Comparison of ENCODE assay signal across 1 cellular context in the genomic region with DNA sequence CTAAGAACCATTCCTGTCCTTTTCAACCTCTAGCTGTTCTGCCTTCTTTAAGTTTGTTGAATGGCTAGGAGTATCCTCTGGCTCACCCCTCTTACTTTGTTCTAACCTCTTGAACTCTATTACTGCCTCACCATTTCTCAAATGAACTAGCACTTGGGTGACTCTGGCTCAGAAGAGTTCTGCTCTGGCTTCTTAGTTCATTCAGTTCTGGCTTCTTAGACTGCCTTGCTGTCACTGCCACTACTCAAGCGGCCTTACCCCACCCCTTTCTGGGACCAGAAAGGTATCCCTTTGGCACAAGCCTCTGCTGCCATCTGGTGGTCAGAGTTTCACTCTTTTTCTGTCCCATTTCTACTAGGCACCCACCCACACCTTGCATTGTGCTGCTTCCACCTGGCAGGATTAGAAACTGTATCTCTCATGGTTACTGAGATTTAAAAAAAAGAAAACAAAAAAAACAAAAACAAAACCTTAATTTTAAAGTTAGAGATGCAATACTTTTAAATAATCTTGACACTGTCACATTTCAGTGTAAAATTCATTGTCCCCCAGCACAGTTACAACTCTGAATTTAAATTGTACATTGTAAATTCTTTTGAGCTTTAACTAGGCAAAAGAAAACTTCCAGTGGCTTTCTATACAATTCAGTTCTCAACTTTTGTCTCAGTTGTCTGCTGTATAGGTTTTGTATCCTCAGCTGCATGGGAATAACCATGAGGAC.
TF ChIP-seq lines count a peak whose summit lies in the region.

No MANE protein-coding gene starts in this region.

TF ChIP-seq in HepG2, 621 proteins besides CTCF, POLR2A, EP300 and RAD21 (continued from another document and continues in another):
- TF ChIP-seq ZNF746 (CRISPR knock-in tag; IDR thresholded peaks at IDR 0.05) (no peak), ZNF335 (CRISPR knock-in tag; IDR thresholded peaks at IDR 0.05) (peak; percentile 62; the same call in 1 of the 2 replicates), ZNF841 (CRISPR knock-in tag; IDR thresholded peaks at IDR 0.05; ENCODE audit: borderline replicate concordance) (no peak), HMG20A (CRISPR knock-in tag; IDR thresholded peaks at IDR 0.05; ENCODE audit: borderline replicate concordance) (0 out of 2 replicates have a peak, but pooled peaks have one; percentile 45), ZSCAN30 (CRISPR knock-in tag; IDR thresholded peaks at IDR 0.05) (no peak), ZSCAN9 (CRISPR knock-in tag; IDR thresholded peaks at IDR 0.05; ENCODE audit: borderline replicate concordance) (peak; percentile 66; the same call in 1 of the 2 replicates), KDM3A (CRISPR knock-in tag; IDR thresholded peaks at IDR 0.05; ENCODE audit: low read depth) (peak; percentile 64; the same call in 1 of the 2 replicates), KDM1A (CRISPR knock-in tag; IDR thresholded peaks at IDR 0.05) (no peak), KMT2B (CRISPR knock-in tag; IDR thresholded peaks at IDR 0.05) (peak; percentile 67; the same call in 1 of the 2 replicates), ZNF501 (CRISPR knock-in tag; IDR thresholded peaks at IDR 0.05) (peak; percentile 80), RXRB (CRISPR knock-in tag; IDR thresholded peaks at IDR 0.05; ENCODE audit: borderline replicate concordance) (peak; percentile 52; the same call in 1 of the 2 replicates), ERF (CRISPR knock-in tag; IDR thresholded peaks at IDR 0.05) (peak; percentile 93), THAP11 (CRISPR knock-in tag; IDR thresholded peaks at IDR 0.05) (peak; percentile 48; the same call in 1 of the 2 replicates), FOXP1 (IDR thresholded peaks at IDR 0.05) (no peak), FOXP1 (CRISPR knock-in tag; IDR thresholded peaks at IDR 0.05) (no peak), SMAD3 (CRISPR knock-in tag; IDR thresholded peaks at IDR 0.05) (peak; percentile 57; the same call in 1 of the 2 replicates), GATAD2A (CRISPR knock-in tag; IDR thresholded peaks at IDR 0.05) (peak; percentile 77), ZNF292 (CRISPR knock-in tag; IDR thresholded peaks at IDR 0.05; ENCODE audit: borderline replicate concordance, low read depth) (peak; percentile 19; the same call in 1 of the 2 replicates), ISX (CRISPR knock-in tag; conservative IDR thresholded peaks at IDR 0.05) (no peak), KAT8 (CRISPR knock-in tag; IDR thresholded peaks at IDR 0.05) (peak; percentile 79; the same call in 1 of the 2 replicates), FOXJ3 (CRISPR knock-in tag; IDR thresholded peaks at IDR 0.05; ENCODE audit: borderline replicate concordance) (0 out of 2 replicates have a peak, but pooled peaks have one; percentile 16), ZNF256 (CRISPR knock-in tag; conservative IDR thresholded peaks at IDR 0.05) (no peak), ZNF382 (CRISPR knock-in tag; IDR thresholded peaks at IDR 0.05; ENCODE audit: borderline replicate concordance) (no peak), ZNF792 (CRISPR knock-in tag; IDR thresholded peaks at IDR 0.05) (0 out of 2 replicates have a peak, but pooled peaks have one; percentile 66), NR2F2 (IDR thresholded peaks at IDR 0.05; ENCODE audit: borderline replicate concordance, low read depth) (no peak), ZFP1 (CRISPR knock-in tag; IDR thresholded peaks at IDR 0.05) (peak; percentile 27; the same call in 1 of the 2 replicates)
- TF ChIP-seq, protein P1, sequence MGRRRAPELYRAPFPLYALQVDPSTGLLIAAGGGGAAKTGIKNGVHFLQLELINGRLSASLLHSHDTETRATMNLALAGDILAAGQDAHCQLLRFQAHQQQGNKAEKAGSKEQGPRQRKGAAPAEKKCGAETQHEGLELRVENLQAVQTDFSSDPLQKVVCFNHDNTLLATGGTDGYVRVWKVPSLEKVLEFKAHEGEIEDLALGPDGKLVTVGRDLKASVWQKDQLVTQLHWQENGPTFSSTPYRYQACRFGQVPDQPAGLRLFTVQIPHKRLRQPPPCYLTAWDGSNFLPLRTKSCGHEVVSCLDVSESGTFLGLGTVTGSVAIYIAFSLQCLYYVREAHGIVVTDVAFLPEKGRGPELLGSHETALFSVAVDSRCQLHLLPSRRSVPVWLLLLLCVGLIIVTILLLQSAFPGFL (CRISPR knock-in tag; IDR thresholded peaks at IDR 0.05): no peak
- TF ChIP-seq, protein P2, sequence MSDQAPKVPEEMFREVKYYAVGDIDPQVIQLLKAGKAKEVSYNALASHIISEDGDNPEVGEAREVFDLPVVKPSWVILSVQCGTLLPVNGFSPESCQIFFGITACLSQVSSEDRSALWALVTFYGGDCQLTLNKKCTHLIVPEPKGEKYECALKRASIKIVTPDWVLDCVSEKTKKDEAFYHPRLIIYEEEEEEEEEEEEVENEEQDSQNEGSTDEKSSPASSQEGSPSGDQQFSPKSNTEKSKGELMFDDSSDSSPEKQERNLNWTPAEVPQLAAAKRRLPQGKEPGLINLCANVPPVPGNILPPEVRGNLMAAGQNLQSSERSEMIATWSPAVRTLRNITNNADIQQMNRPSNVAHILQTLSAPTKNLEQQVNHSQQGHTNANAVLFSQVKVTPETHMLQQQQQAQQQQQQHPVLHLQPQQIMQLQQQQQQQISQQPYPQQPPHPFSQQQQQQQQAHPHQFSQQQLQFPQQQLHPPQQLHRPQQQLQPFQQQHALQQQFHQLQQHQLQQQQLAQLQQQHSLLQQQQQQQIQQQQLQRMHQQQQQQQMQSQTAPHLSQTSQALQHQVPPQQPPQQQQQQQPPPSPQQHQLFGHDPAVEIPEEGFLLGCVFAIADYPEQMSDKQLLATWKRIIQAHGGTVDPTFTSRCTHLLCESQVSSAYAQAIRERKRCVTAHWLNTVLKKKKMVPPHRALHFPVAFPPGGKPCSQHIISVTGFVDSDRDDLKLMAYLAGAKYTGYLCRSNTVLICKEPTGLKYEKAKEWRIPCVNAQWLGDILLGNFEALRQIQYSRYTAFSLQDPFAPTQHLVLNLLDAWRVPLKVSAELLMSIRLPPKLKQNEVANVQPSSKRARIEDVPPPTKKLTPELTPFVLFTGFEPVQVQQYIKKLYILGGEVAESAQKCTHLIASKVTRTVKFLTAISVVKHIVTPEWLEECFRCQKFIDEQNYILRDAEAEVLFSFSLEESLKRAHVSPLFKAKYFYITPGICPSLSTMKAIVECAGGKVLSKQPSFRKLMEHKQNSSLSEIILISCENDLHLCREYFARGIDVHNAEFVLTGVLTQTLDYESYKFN (CRISPR knock-in tag; conservative IDR thresholded peaks at IDR 0.05): peak; percentile 46; the same call in 1 of the 2 replicates
- TF ChIP-seq, protein P3, sequence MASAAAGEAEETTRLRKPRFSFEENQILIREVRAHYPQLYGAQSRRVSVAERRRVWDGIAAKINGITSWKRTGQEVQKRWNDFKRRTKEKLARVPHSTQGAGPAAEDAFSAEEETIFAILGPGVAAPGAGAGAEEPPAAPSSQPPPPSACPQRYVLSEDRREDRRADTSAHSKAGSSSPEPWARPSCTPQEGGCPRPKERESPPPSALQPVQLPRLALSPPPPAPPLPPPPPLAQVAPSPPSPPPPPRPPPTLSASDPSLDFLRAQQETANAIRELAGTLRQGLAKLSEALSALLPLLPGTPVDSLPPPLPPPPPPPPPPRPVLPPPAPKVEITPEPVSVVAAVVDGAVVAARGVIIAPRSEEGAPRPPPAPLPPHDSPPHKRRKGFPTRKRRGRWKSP (CRISPR knock-in tag; IDR thresholded peaks at IDR 0.05): peak; percentile 72; the same call in 1 of the 2 replicates
- TF ChIP-seq, protein P4, sequence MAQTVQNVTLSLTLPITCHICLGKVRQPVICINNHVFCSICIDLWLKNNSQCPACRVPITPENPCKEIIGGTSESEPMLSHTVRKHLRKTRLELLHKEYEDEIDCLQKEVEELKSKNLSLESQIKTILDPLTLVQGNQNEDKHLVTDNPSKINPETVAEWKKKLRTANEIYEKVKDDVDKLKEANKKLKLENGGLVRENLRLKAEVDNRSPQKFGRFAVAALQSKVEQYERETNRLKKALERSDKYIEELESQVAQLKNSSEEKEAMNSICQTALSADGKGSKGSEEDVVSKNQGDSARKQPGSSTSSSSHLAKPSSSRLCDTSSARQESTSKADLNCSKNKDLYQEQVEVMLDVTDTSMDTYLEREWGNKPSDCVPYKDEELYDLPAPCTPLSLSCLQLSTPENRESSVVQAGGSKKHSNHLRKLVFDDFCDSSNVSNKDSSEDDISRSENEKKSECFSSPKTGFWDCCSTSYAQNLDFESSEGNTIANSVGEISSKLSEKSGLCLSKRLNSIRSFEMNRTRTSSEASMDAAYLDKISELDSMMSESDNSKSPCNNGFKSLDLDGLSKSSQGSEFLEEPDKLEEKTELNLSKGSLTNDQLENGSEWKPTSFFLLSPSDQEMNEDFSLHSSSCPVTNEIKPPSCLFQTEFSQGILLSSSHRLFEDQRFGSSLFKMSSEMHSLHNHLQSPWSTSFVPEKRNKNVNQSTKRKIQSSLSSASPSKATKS (CRISPR knock-in tag; IDR thresholded peaks at IDR 0.05): 0 out of 2 replicates have a peak, but pooled peaks have one; percentile 36
- TF ChIP-seq, protein P5, sequence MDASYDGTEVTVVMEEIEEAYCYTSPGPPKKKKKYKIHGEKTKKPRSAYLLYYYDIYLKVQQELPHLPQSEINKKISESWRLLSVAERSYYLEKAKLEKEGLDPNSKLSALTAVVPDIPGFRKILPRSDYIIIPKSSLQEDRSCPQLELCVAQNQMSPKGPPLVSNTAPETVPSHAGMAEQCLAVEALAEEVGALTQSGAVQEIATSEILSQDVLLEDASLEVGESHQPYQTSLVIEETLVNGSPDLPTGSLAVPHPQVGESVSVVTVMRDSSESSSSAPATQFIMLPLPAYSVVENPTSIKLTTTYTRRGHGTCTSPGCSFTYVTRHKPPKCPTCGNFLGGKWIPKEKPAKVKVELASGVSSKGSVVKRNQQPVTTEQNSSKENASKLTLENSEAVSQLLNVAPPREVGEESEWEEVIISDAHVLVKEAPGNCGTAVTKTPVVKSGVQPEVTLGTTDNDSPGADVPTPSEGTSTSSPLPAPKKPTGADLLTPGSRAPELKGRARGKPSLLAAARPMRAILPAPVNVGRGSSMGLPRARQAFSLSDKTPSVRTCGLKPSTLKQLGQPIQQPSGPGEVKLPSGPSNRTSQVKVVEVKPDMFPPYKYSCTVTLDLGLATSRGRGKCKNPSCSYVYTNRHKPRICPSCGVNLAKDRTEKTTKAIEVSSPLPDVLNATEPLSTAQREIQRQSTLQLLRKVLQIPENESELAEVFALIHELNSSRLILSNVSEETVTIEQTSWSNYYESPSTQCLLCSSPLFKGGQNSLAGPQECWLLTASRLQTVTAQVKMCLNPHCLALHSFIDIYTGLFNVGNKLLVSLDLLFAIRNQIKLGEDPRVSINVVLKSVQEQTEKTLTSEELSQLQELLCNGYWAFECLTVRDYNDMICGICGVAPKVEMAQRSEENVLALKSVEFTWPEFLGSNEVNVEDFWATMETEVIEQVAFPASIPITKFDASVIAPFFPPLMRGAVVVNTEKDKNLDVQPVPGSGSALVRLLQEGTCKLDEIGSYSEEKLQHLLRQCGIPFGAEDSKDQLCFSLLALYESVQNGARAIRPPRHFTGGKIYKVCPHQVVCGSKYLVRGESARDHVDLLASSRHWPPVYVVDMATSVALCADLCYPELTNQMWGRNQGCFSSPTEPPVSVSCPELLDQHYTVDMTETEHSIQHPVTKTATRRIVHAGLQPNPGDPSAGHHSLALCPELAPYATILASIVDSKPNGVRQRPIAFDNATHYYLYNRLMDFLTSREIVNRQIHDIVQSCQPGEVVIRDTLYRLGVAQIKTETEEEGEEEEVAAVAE (CRISPR knock-in tag; IDR thresholded peaks at IDR 0.05; ENCODE audit: borderline replicate concordance): peak; percentile 48; the same call in 1 of the 2 replicates
- TF ChIP-seq, protein P6, sequence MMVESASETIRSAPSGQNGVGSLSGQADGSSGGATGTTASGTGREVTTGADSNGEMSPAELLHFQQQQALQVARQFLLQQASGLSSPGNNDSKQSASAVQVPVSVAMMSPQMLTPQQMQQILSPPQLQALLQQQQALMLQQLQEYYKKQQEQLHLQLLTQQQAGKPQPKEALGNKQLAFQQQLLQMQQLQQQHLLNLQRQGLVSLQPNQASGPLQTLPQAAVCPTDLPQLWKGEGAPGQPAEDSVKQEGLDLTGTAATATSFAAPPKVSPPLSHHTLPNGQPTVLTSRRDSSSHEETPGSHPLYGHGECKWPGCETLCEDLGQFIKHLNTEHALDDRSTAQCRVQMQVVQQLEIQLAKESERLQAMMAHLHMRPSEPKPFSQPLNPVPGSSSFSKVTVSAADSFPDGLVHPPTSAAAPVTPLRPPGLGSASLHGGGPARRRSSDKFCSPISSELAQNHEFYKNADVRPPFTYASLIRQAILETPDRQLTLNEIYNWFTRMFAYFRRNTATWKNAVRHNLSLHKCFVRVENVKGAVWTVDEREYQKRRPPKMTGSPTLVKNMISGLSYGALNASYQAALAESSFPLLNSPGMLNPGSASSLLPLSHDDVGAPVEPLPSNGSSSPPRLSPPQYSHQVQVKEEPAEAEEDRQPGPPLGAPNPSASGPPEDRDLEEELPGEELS (CRISPR knock-in tag; IDR thresholded peaks at IDR 0.05): peak; percentile 60; the same call in 1 of the 2 replicates
- TF ChIP-seq, protein P7, sequence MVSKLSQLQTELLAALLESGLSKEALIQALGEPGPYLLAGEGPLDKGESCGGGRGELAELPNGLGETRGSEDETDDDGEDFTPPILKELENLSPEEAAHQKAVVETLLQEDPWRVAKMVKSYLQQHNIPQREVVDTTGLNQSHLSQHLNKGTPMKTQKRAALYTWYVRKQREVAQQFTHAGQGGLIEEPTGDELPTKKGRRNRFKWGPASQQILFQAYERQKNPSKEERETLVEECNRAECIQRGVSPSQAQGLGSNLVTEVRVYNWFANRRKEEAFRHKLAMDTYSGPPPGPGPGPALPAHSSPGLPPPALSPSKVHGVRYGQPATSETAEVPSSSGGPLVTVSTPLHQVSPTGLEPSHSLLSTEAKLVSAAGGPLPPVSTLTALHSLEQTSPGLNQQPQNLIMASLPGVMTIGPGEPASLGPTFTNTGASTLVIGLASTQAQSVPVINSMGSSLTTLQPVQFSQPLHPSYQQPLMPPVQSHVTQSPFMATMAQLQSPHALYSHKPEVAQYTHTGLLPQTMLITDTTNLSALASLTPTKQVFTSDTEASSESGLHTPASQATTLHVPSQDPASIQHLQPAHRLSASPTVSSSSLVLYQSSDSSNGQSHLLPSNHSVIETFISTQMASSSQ (IDR thresholded peaks at IDR 0.05; ENCODE audit: low read depth): no peak
- TF ChIP-seq, protein P7 (CRISPR knock-in tag; IDR thresholded peaks at IDR 0.05; ENCODE audit: borderline replicate concordance): peak; percentile 45; the same call in 1 of the 2 replicates
